In the genomic region with DNA sequence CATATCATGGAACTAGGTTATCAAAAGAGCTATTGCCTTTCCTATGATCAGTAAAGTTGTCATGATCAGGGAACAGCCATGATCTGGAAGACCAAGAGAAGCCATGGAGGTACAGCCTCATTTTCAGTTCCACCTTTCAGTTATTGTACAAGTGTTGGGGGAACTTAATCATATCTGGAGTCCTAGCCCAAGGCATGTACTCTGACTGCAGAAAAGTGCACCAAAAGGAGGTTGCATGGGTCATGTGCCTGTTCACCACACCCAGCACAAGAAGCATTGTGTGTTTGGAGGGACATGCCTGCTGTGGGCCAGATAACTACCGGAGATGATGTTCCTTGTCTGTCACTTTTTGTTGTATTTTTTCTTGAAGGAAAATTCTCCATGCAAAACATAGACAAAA, we compare ENCODE assay signal across 14 cellular contexts.
DNase-seq lines count a peak whose midpoint lies in the region; ATAC-seq and TF ChIP-seq lines count a peak whose summit lies in the region.
"Had no signal": no experiment of that assay in that cellular context is flagged by ENCODE, and none has a peak within 500 bp of the region (broad histone marks: within the 10 kb centered on the region; RNA-seq: fewer than 3 reads in every experiment).

No MANE protein-coding gene starts in this region.

- H3K4me3 ChIP-seq in foreskin fibroblast (ENCODE audit: low read depth in 1 of 2, low read length in 2 of 2) (no peak overlapping the region), left lung (no peak overlapping the region)

- TF ChIP-seq CTCF in foreskin fibroblast (IDR thresholded peaks at IDR 0.05; ENCODE audit: low read depth, low read length): no peak
- no peak for TF ChIP-seq CTCF in left lung (IDR thresholded peaks at IDR 0.05)

- peak; percentile 55 for ATAC-seq in GM18870 (IDR thresholded peaks at IDR 0.05; ENCODE audit: unreplicated experiment)
- ATAC-seq in GM21717 (IDR thresholded peaks at IDR 0.05; ENCODE audit: unreplicated experiment): peak; percentile 76
- ATAC-seq in HG03139 (IDR thresholded peaks at IDR 0.05; ENCODE audit: unreplicated experiment): peak; percentile 44
- no peak for ATAC-seq in left lung
- ATAC-seq: right cardiac atrium had no signal

- intact Hi-C loops in left lung (cut with DNase I): no loop called here

- H3K4me1 ChIP-seq in left lung: peaks cover 0 to 6% of the 10 kb centered on the region in 2 donors

- no peaks in the 10 kb centered on the region for H3K9me3 ChIP-seq in left lung

- H3K27me3 ChIP-seq in left lung: no peaks in the 10 kb centered on the region

- TF ChIP-seq POLR2A in erythroblast (IDR thresholded peaks at IDR 0.05; ENCODE audit: low read length): no peak

- no peak overlapping the region for H3K27ac ChIP-seq in left lung
- H3K27ac ChIP-seq: RWPE1 had no signal

- H3K36me3 ChIP-seq in left lung: no peaks in the 10 kb centered on the region

- DNase-seq in erythroblast (lab: John Stamatoyannopoulos, UW) (peak; percentile 35 to 74), foreskin fibroblast (no peak), left lung (no peak)
- no peak for DNase-seq in activated CD4-positive, alpha-beta T cell treated with anti-CD3 and anti-CD28 coated beads, Interleukin-2, amount 50 U/mL, for 48 hours
- no peak for DNase-seq in stimulated activated CD4-positive, alpha-beta T cell treated with anti-CD3 and anti-CD28 coated beads, Interleukin-15, amount 100 ng/mL, for 24 hours
- DNase-seq: naive B cell; NCI-H1436; NCI-H526 treated with DMSO at 0.1 percent for 48 hours; right cardiac atrium; stimulated activated naive CD8-positive, alpha-beta T cell treated with anti-CD3 and anti-CD28 coated beads, Interleukin-15, Interleukin-2, amounts not matched to agents 100 U/mL and 50 U/mL, for 24 hours had no signal

Comparison
In these comparisons a context has a peak if more than half of its experiments do, and no peak if none do; other contexts are left out.
1. DNase-seq: peak in erythroblast (2 of 2); none in activated CD4-positive, alpha-beta T cell treated with anti-CD3 and anti-CD28 coated beads, Interleukin-2, amount 50 U/mL, for 48 hours (0 of 2), stimulated activated CD4-positive, alpha-beta T cell treated with anti-CD3 and anti-CD28 coated beads, Interleukin-15, amount 100 ng/mL, for 24 hours (single experiment), foreskin fibroblast (0 of 2) and left lung (0 of 2).